8 cellular contexts compared by ENCODE assay signal in genomic region chr3:158110658-158111018, GRCh38. TPM values are rescaled to one million over a fixed set of nuclear protein-coding genes. Genes with fewer than 3 reads are reported as not detected.
DNase-seq lines count a peak whose midpoint lies in the region; ATAC-seq and TF ChIP-seq lines count a peak whose summit lies in the region.

No MANE protein-coding gene starts in this region.

- H3K4me3 ChIP-seq in PC-9 (peak overlapping the region; percentile 84), fibroblast of villous mesenchyme (ENCODE audit: low read depth, low read length) (peak overlapping the region; percentile 93), smooth muscle cell (peak overlapping the region; percentile 84)

- H3K9ac ChIP-seq in smooth muscle cell (ENCODE audit: low read depth), result peak overlapping the region; percentile 88

- peaks cover 52% of the 10 kb centered on the region for H3K79me2 ChIP-seq in PC-9 (ENCODE audit: low read depth)
- peaks cover 43% of the 10 kb centered on the region for H3K79me2 ChIP-seq in smooth muscle cell (ENCODE audit: low read depth)

- intact Hi-C loops in activated CD4-positive, alpha-beta T cell treated with anti-CD3 and anti-CD28 coated beads, Interleukin-2, amount 10 ng/mL, durations not matched to agents 24 days and 14 days (cut with micrococcal nuclease), result loop anchor here (1.0 to 5.0 kb wide), 5 partner anchors 12 to 692 kb away; partner anchors contain the start of genes GFM1 and MFSD1
- intact Hi-C loops in PC-9 (cut with micrococcal nuclease; ENCODE audit: unreplicated experiment), result loop anchor here (2.0 to 5.0 kb wide), 2 partner anchors 58 to 323 kb away; no protein-coding TSS in a partner anchor

- WGBS in smooth muscle cell (ENCODE audit: low lambda C conversion rate), result 9% methylated on average over 4 of the region's 4 CpGs

- H3K9me3 Mint-ChIP-seq in activated CD4-positive, alpha-beta T cell treated with anti-CD3 and anti-CD28 coated beads, Interleukin-2, amount 10 ng/mL, durations not matched to agents 24 days and 14 days, result peaks cover 10% of the 10 kb centered on the region

- peaks cover 15% of the 10 kb centered on the region for H3F3A ChIP-seq in PC-9 (ENCODE audit: insufficient read depth, low read depth)
- no peaks in the 10 kb centered on the region for H3F3A ChIP-seq in smooth muscle cell (ENCODE audit: low read depth)

- peak overlapping the region; percentile 75 for H3K27ac Mint-ChIP-seq in activated CD4-positive, alpha-beta T cell treated with anti-CD3 and anti-CD28 coated beads, Interleukin-2, amount 10 ng/mL, durations not matched to agents 24 days and 14 days

- DNase-seq in activated CD4-positive, alpha-beta T cell treated with anti-CD3 and anti-CD28 coated beads, Interleukin-2, amount 10 ng/mL, durations not matched to agents 24 days and 14 days, result no peak
- no peak for DNase-seq in activated CD4-positive, alpha-beta T cell treated with anti-CD3 and anti-CD28 coated beads, Interleukin-2, amount 50 U/mL, for 48 hours
- DNase-seq in PC-9 (no peak), fibroblast of villous mesenchyme (ENCODE audit: low read depth) (no peak), smooth muscle cell (lab: John Stamatoyannopoulos, UW; ENCODE audit: unreplicated experiment) (no peak), SHP77 (lab: John Stamatoyannopoulos, UW) (no peak), SW480 (ENCODE audit: low spot score) (no peak)

- H3K9me3 ChIP-seq in PC-9 (ENCODE audit: insufficient read depth, low read depth), result no peaks in the 10 kb centered on the region; the same call in 1 of the 2 replicates
- H3K9me3 ChIP-seq in smooth muscle cell (replicated peaks; ENCODE audit: low read depth), result no peaks in the 10 kb centered on the region

- ATAC-seq in GM19324 (IDR thresholded peaks at IDR 0.05; ENCODE audit: low FRiP score, unreplicated experiment), result no peak

- H3K36me3 Mint-ChIP-seq in activated CD4-positive, alpha-beta T cell treated with anti-CD3 and anti-CD28 coated beads, Interleukin-2, amount 10 ng/mL, durations not matched to agents 24 days and 14 days (ENCODE audit: low read depth), result peaks cover 30% of the 10 kb centered on the region

- H4K20me1 ChIP-seq in PC-9 (ENCODE audit: insufficient read depth) (no peaks in the 10 kb centered on the region), smooth muscle cell (ENCODE audit: low read depth) (no peaks in the 10 kb centered on the region)

- TF ChIP-seq CTCF in PC-9 (conservative IDR thresholded peaks at IDR 0.05) (no peak), fibroblast of villous mesenchyme (IDR thresholded peaks at IDR 0.05; ENCODE audit: insufficient read depth, low read depth, low read length) (no peak), smooth muscle cell (IDR thresholded peaks at IDR 0.05; ENCODE audit: borderline replicate concordance, insufficient read depth, poor library complexity, severe bottlenecking) (no peak)

- CTCF ChIA-PET in PC-9 (lab: Charles Lee), result interaction anchor here (0.6 kb wide), 1 partner anchor 533 kb away, joined by 3 read pairs; no protein-coding TSS in a partner anchor

- no TSS peak for BruUV-seq in PC-9 (replicated peaks; lab: Mats Ljungman, UMichigan)

- POLR2A ChIA-PET in PC-9 (lab: Charles Lee; ENCODE audit: unreplicated experiment), result interaction anchor here (0.5 to 0.9 kb wide), 4 partner anchors 32 to 1022 kb away, joined by 3 to 15 read pairs (median 6); no protein-coding TSS in a partner anchor

- H3K4me3 Mint-ChIP-seq in activated CD4-positive, alpha-beta T cell treated with anti-CD3 and anti-CD28 coated beads, Interleukin-2, amount 10 ng/mL, durations not matched to agents 24 days and 14 days, result peak overlapping the region; percentile 91

- H3K4me1 ChIP-seq in PC-9 (replicated peaks; ENCODE audit: insufficient read depth) (peaks cover 28% of the 10 kb centered on the region), smooth muscle cell (ENCODE audit: low read depth) (peaks cover 12% of the 10 kb centered on the region)

- H3K4me2 ChIP-seq in PC-9, result peak overlapping the region; percentile 76
- peak overlapping the region; percentile 92 for H3K4me2 ChIP-seq in smooth muscle cell

- H3K9me2 ChIP-seq in PC-9 (ENCODE audit: insufficient read depth), result no peaks in the 10 kb centered on the region

- H3K27ac ChIP-seq in PC-9 (peak overlapping the region; percentile 83), smooth muscle cell (ENCODE audit: low read depth) (peak overlapping the region; percentile 78)

- H3K27me3 ChIP-seq in PC-9 (ENCODE audit: insufficient read depth, low read depth) (no peaks in the 10 kb centered on the region), smooth muscle cell (ENCODE audit: low read depth) (peaks cover 36% of the 10 kb centered on the region)

- peaks cover 41% of the 10 kb centered on the region for H3K4me1 Mint-ChIP-seq in activated CD4-positive, alpha-beta T cell treated with anti-CD3 and anti-CD28 coated beads, Interleukin-2, amount 10 ng/mL, durations not matched to agents 24 days and 14 days

- 0 out of 2 replicates have a peak, but pooled peaks cover 3% of the 10 kb centered on the region for H3K36me3 ChIP-seq in PC-9 (ENCODE audit: low read depth)
- H3K36me3 ChIP-seq in smooth muscle cell (ENCODE audit: low read depth), result no peaks in the 10 kb centered on the region

- peak overlapping the region; percentile 93 for H2AFZ ChIP-seq in PC-9
- peak overlapping the region; percentile 96 for H2AFZ ChIP-seq in smooth muscle cell (ENCODE audit: low read depth)

- H3K27me3 Mint-ChIP-seq in activated CD4-positive, alpha-beta T cell treated with anti-CD3 and anti-CD28 coated beads, Interleukin-2, amount 10 ng/mL, durations not matched to agents 24 days and 14 days, result peaks cover 33% of the 10 kb centered on the region

RNA-seq across cellular contexts. Expression of gene RSRC1, which starts 0.7 kb away (rescaled TPM):
- 41.7 and 44.6 TPM in 2 replicates for total RNA-seq in activated CD4-positive, alpha-beta T cell treated with anti-CD3 and anti-CD28 coated beads, Interleukin-2, amount 10 ng/mL, durations not matched to agents 24 days and 14 days
- 43.1 and 60.3 TPM in 2 replicates for total RNA-seq in PC-9 (2021)
- 29.6 and 43.6 TPM in 2 replicates for total RNA-seq in fibroblast of villous mesenchyme
- total RNA-seq in smooth muscle cell, result 43.9 and 45.1 TPM in 2 replicates
- 18.5 and 23.8 TPM in 2 replicates for polyA plus RNA-seq in smooth muscle cell

RNA-seq across cellular contexts. Expression of gene SHOX2, which starts 4.4 kb away (rescaled TPM):
- total RNA-seq in activated CD4-positive, alpha-beta T cell treated with anti-CD3 and anti-CD28 coated beads, Interleukin-2, amount 10 ng/mL, durations not matched to agents 24 days and 14 days, result not detected in 2 replicates
- total RNA-seq in PC-9 (2021) (0.95 and 1.0 TPM in 2 replicates), fibroblast of villous mesenchyme (0.32 TPM in 1 of 2 replicates, not detected in the other), smooth muscle cell (1.2 and 1.4 TPM in 2 replicates)
- 1.6 and 3.1 TPM in 2 replicates for polyA plus RNA-seq in smooth muscle cell
